ENCODE assay signal across 12 cellular contexts in genomic region chr1:53725238-53725689, GRCh38. TPM values are rescaled to one million over a fixed set of nuclear protein-coding genes. Genes with fewer than 3 reads are reported as not detected.
A peak's percentile ranks its signal among the peaks of the same experiment; 100 is the strongest.
DNase-seq lines count a peak whose midpoint lies in the region; ATAC-seq, FAIRE-seq and TF ChIP-seq lines count a peak whose summit lies in the region.
"Had no signal": no experiment of that assay in that cellular context is flagged by ENCODE, and none has a peak within 500 bp of the region (broad histone marks: within the 10 kb centered on the region; RNA-seq: fewer than 3 reads in every experiment).

No MANE protein-coding gene starts in this region.

- DNase-seq in D341Med (ENCODE audit: low spot score): peak; percentile 55
- DNase-seq in HEK293T (ENCODE audit: extremely low spot score): peak; percentile 43
- peak; percentile 80 for DNase-seq in WTC11 (ENCODE audit: low spot score)
- DNase-seq in iPS-NIHi7 (ENCODE audit: extremely low spot score): peak; percentile 91
- DNase-seq in HTR-8/SVneo (ENCODE audit: insufficient read length, low spot score): no peak
- no peak for DNase-seq in activated T-cell treated with anti-CD3 and anti-CD28 coated beads, Interleukin-2, amount 50 U/mL, for 48 hours
- DNase-seq: activated naive CD4-positive, alpha-beta T cell treated with Interleukin-2 at 50 U/mL for 16 hours; effector memory CD4-positive, alpha-beta T cell; stomach had no signal

- TF ChIP-seq CTCF in WTC11 (IDR thresholded peaks at IDR 0.05): no peak

- no peak overlapping the region for H3K4me3 Mint-ChIP-seq in WTC11
- H3K4me3 Mint-ChIP-seq: natural killer cell treated with Interleukin-12 subunit alpha and Interleukin-12 subunit beta and Interleukin-15 and Interleukin-18, amount 100 ng/mL, for 72 hours had no signal

- FAIRE-seq in HTR-8/SVneo (lab: Jason Lieb, UNC): no peak
- FAIRE-seq: H54 had no signal

- H3K27me3 Mint-ChIP-seq in WTC11 (ENCODE audit: low read depth): no peaks in the 10 kb centered on the region; the same call in 1 of the 2 replicates

- POLR2A ChIA-PET in HEK293T (lab: Yijun Ruan, JAX) (interaction anchor here (1.9 kb wide), 1 partner anchor 11 kb away, joined by 6 read pairs; no protein-coding TSS in a partner anchor), WTC11 (lab: Charles Lee) (interaction anchor here (1.4 kb wide), 1 partner anchor 43 kb away, joined by 3 read pairs; no protein-coding TSS in a partner anchor)

- H3K9me3 Mint-ChIP-seq in WTC11: no peaks in the 10 kb centered on the region
- H3K9me3 Mint-ChIP-seq: natural killer cell treated with Interleukin-12 subunit alpha and Interleukin-12 subunit beta and Interleukin-15 and Interleukin-18, amount 100 ng/mL, for 72 hours had no signal

- no peaks in the 10 kb centered on the region for H3K36me3 Mint-ChIP-seq in WTC11
- H3K36me3 Mint-ChIP-seq: natural killer cell treated with Interleukin-12 subunit alpha and Interleukin-12 subunit beta and Interleukin-15 and Interleukin-18, amount 100 ng/mL, for 72 hours had no signal

- ATAC-seq in WTC11 (peak; percentile 98), HG03196 (IDR thresholded peaks at IDR 0.05; ENCODE audit: unreplicated experiment) (no peak)

- H3K27ac Mint-ChIP-seq in WTC11: 0 out of 2 replicates have a peak overlapping the region, but pooled peaks have one; percentile 65
- H3K27ac Mint-ChIP-seq: natural killer cell treated with Interleukin-12 subunit alpha and Interleukin-12 subunit beta and Interleukin-15 and Interleukin-18, amount 100 ng/mL, for 72 hours had no signal

- peaks cover 6% of the 10 kb centered on the region for H3K4me1 Mint-ChIP-seq in WTC11

- CTCF ChIA-PET in HEK293T (lab: Yijun Ruan, JAX) (interaction anchor here (2.2 kb wide), 1 partner anchor 10 kb away, joined by 8 read pairs; no protein-coding TSS in a partner anchor), WTC11 (lab: Charles Lee) (interaction anchor here (0.6 to 3.0 kb wide), 17 partner anchors 9 to 239 kb away, joined by 3 to 35 read pairs (median 4); partner anchors contain the start of gene GLIS1)

TF ChIP-seq in HEK293T, 16 proteins besides CTCF, POLR2A, EP300 and RAD21:
- TF ChIP-seq FOXA1 (IDR thresholded peaks at IDR 0.05): no peak
- TF ChIP-seq CTBP1 (IDR thresholded peaks at IDR 0.05; ENCODE audit: borderline replicate concordance): no peak
- no peak for TF ChIP-seq LEF1 (IDR thresholded peaks at IDR 0.05; ENCODE audit: borderline replicate concordance)
- no peak for TF ChIP-seq TARDBP (IDR thresholded peaks at IDR 0.05)
- TF ChIP-seq PKNOX1 (IDR thresholded peaks at IDR 0.05): no peak
- TF ChIP-seq SUZ12 (IDR thresholded peaks at IDR 0.05): no peak
- no peak for TF ChIP-seq SP1 (IDR thresholded peaks at IDR 0.05)
- no peak for TF ChIP-seq FOXM1 (IDR thresholded peaks at IDR 0.05; ENCODE audit: borderline replicate concordance)

TF ChIP-seq in WTC11, 78 proteins besides CTCF, POLR2A, EP300 and RAD21:
- TF ChIP-seq ZNF219 (CRISPR knock-in tag; IDR thresholded peaks at IDR 0.05; ENCODE audit: borderline replicate concordance): no peak
- no peak for TF ChIP-seq CREM (CRISPR knock-in tag; IDR thresholded peaks at IDR 0.05)
- TF ChIP-seq GTF2I (CRISPR knock-in tag; conservative IDR thresholded peaks at IDR 0.05): no peak
- no peak for TF ChIP-seq ERG (CRISPR knock-in tag; IDR thresholded peaks at IDR 0.05)
- no peak for TF ChIP-seq ESRRA (CRISPR knock-in tag; IDR thresholded peaks at IDR 0.05; ENCODE audit: borderline replicate concordance)
- no peak for TF ChIP-seq USF2 (CRISPR knock-in tag; IDR thresholded peaks at IDR 0.05)

RNA-seq across cellular contexts. Expression of gene GLIS1, which starts 13.7 kb away (rescaled TPM):
- total RNA-seq in WTC11 (2021): 0.18 to 0.24 TPM (median 0.18 TPM) in 3 replicates
- total RNA-seq: natural killer cell treated with Interleukin-12 subunit alpha and Interleukin-12 subunit beta and Interleukin-15 and Interleukin-18, amount 100 ng/mL, for 72 hours had no signal

Comparison
In these comparisons a context has a peak if more than half of its experiments do, and no peak if none do; other contexts are left out.
1. DNase-seq: peak in D341Med (single experiment), HEK293T (single experiment), WTC11 (single experiment) and iPS-NIHi7 (single experiment); none in HTR-8/SVneo (single experiment) and activated T-cell treated with anti-CD3 and anti-CD28 coated beads, Interleukin-2, amount 50 U/mL, for 48 hours (0 of 2).